ENCODE assay signal across 2 cellular contexts in genomic region chr1:213061263-213061662, GRCh38.
TF ChIP-seq lines count a peak whose summit lies in the region.

No MANE protein-coding gene starts in this region.

TF ChIP-seq in A549, 52 proteins besides CTCF, POLR2A, EP300 and RAD21 (continued from another document):
- TF ChIP-seq CBX8 (IDR thresholded peaks at IDR 0.05) (no peak), RFX5 (IDR thresholded peaks at IDR 0.05) (no peak), KDM5A (IDR thresholded peaks at IDR 0.05) (no peak), BCL3 (IDR thresholded peaks at IDR 0.05) (no peak), MAX (IDR thresholded peaks at IDR 0.05) (no peak), BHLHE40 (IDR thresholded peaks at IDR 0.05; ENCODE audit: low read depth, low read length) (no peak), CEBPB (IDR thresholded peaks at IDR 0.05) (no peak), ZC3H11A (IDR thresholded peaks at IDR 0.05) (no peak), REST (IDR thresholded peaks at IDR 0.05) (no peak), HOXB13 (CRISPR knock-in tag; IDR thresholded peaks at IDR 0.05; ENCODE audit: low read depth) (no peak)

TF ChIP-seq in WTC11, 78 proteins besides CTCF, POLR2A, EP300 and RAD21 (continued from another document):
- TF ChIP-seq NR3C1 (CRISPR knock-in tag; conservative IDR thresholded peaks at IDR 0.05; ENCODE audit: low read depth) (no peak), PREB (CRISPR knock-in tag; IDR thresholded peaks at IDR 0.05; ENCODE audit: borderline replicate concordance) (no peak), NFE2L1 (CRISPR knock-in tag; IDR thresholded peaks at IDR 0.05) (no peak)
